ENCODE assay signal across 1 cellular context in the genomic region with DNA sequence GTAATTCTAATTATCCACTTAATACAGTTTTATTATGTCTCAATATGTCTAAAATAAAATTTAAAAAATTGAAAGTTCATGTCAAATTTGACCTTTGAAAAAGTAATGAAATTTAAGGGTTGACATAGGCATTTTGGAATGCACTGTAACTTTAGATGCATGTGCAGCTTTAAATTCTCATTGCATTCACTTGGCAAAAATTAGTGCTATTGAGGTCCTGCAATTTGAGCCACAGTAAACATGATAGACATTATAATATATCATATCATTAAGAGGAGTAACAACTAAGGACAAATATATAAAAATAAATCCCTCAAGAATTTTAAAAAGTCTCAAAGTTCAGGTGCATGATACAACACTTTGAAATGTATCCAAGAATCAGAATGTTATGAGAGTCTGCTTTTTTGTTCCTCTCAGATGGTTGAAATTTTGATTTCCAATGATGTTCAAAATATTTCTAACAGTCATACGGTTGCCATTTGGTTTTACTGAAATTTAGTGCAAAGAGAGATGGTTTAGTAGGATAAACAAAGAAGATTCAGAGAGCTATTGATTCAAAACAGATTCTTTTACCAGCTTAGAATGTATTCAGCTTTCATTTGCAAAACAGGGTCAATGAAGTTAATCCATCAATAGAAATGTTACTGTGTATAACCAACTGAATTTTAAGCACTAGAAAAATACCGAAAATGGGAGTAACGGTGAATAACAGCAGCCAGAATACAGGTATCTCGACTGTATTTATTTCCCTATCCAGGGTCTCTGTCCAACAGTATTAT.
TF ChIP-seq lines count a peak whose summit lies in the region.

No MANE protein-coding gene starts in this region.

TF ChIP-seq in A549, 52 proteins besides CTCF, POLR2A, EP300 and RAD21 (continued from another document):
- TF ChIP-seq, protein P1, sequence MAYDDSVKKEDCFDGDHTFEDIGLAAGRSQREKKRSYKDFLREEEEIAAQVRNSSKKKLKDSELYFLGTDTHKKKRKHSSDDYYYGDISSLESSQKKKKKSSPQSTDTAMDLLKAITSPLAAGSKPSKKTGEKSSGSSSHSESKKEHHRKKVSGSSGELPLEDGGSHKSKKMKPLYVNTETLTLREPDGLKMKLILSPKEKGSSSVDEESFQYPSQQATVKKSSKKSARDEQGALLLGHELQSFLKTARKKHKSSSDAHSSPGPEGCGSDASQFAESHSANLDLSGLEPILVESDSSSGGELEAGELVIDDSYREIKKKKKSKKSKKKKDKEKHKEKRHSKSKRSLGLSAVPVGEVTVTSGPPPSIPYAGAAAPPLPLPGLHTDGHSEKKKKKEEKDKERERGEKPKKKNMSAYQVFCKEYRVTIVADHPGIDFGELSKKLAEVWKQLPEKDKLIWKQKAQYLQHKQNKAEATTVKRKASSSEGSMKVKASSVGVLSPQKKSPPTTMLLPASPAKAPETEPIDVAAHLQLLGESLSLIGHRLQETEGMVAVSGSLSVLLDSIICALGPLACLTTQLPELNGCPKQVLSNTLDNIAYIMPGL (CRISPR knock-in tag; IDR thresholded peaks at IDR 0.05; ENCODE audit: borderline replicate concordance): no peak
- no peak for TF ChIP-seq KDM5A (IDR thresholded peaks at IDR 0.05)
- no peak for TF ChIP-seq FOXS1 (CRISPR knock-in tag; IDR thresholded peaks at IDR 0.05)
- TF ChIP-seq CBX2 (IDR thresholded peaks at IDR 0.05; ENCODE audit: borderline replicate concordance, low read depth): no peak
- no peak for TF ChIP-seq HOXB13 (CRISPR knock-in tag; IDR thresholded peaks at IDR 0.05; ENCODE audit: low read depth)
- TF ChIP-seq ZSCAN20 (CRISPR knock-in tag; IDR thresholded peaks at IDR 0.05): no peak
- TF ChIP-seq FOSL2 (IDR thresholded peaks at IDR 0.05): no peak
- TF ChIP-seq FOSL2 (CRISPR knock-in tag; IDR thresholded peaks at IDR 0.05): no peak
- no peak for TF ChIP-seq RNF2 (IDR thresholded peaks at IDR 0.05; ENCODE audit: borderline replicate concordance, low read depth)
- no peak for TF ChIP-seq RARB (CRISPR knock-in tag; IDR thresholded peaks at IDR 0.05)
- TF ChIP-seq POLR2AphosphoS2 (conservative IDR thresholded peaks at IDR 0.05; ENCODE audit: low read length): no peak
